8 cellular contexts compared by ENCODE assay signal in the genomic region with DNA sequence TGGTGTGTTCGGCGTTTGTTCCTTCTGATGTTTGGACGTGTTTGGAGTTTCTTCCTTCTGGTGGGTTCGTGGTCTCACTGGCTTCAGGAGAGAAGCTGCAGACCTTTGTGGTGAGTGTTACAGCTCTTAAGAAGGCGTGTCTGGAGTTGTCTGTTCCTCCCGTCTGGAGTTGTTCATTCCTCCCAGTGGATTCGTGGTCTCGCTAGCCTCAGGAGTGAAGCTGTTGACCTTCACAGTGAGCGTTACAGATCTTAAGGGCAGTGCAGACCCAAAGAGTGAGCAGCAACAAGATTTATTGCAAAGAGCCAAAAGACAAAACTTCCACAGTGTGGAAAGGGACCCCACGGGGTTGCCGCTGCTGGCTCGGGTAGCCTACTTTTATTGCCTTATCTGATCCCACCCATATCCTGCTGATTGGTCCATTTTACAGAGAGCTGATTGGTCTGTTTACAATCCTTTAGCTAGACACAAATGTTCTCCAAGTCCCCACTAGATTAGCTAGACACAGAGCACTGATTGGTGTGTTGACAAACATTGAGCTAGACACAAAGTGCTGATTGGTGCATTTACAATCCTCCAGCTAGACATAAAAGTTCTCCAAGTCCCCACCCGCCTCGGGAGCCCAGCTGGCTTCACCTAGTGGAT. TPM values are rescaled to one million over a fixed set of nuclear protein-coding genes. Genes with fewer than 3 reads are reported as not detected.
A peak's percentile ranks its signal among the peaks of the same experiment; 100 is the strongest.
DNase-seq lines count a peak whose midpoint lies in the region; ATAC-seq, FAIRE-seq and TF ChIP-seq lines count a peak whose summit lies in the region.
"Not testable (repeated sequence)": the region's sequence is repeated elsewhere in the genome, so short reads cannot be mapped to it uniquely, and the experiment has no call there.

No MANE protein-coding gene starts in this region.

- H3K9ac ChIP-seq in DND-41 (ENCODE audit: low read depth, low read length); HepG2 (ENCODE audit: insufficient read depth, low read depth, low read length): not testable (repeated sequence)

- H3K27ac ChIP-seq in CD4-positive, alpha-beta T cell (ENCODE audit: low read depth, low read length); PC-9; HepG2 (ENCODE audit: extremely low read length, insufficient read depth, low read length): not testable (repeated sequence)
- peak overlapping the region; percentile 85 for H3K27ac ChIP-seq in DND-41 (ENCODE audit: low read length)

- not testable (repeated sequence) for TF ChIP-seq RAD21 in HepG2 (CRISPR knock-in tag; IDR thresholded peaks at IDR 0.05)

- not testable (repeated sequence) for H3K36me3 Mint-ChIP-seq in CD4-positive, alpha-beta T cell (ENCODE audit: low read depth); activated CD4-positive, alpha-beta T cell treated with anti-CD3 and anti-CD28 coated beads for 36 hours (ENCODE audit: low read depth); activated naive CD8-positive, alpha-beta T cell treated with anti-CD3 and anti-CD28 coated beads for 36 hours; osteocyte (ENCODE audit: unreplicated experiment)
- H3K36me3 Mint-ChIP-seq in activated CD8-positive, alpha-beta memory T cell treated with anti-CD3 and anti-CD28 coated beads, Interleukin-2, amount 10 ng/mL, durations not matched to agents 7 days and 5 days, result peaks cover 15% of the 10 kb centered on the region

- peak overlapping the region; percentile 73 for H3K27ac Mint-ChIP-seq in CD4-positive, alpha-beta T cell
- peak overlapping the region; percentile 22 for H3K27ac Mint-ChIP-seq in activated CD4-positive, alpha-beta T cell treated with anti-CD3 and anti-CD28 coated beads for 36 hours
- H3K27ac Mint-ChIP-seq in activated CD8-positive, alpha-beta memory T cell treated with anti-CD3 and anti-CD28 coated beads, Interleukin-2, amount 10 ng/mL, durations not matched to agents 7 days and 5 days, result peak overlapping the region; percentile 61
- H3K27ac Mint-ChIP-seq in activated naive CD8-positive, alpha-beta T cell treated with anti-CD3 and anti-CD28 coated beads for 36 hours, result peak overlapping the region; percentile 8
- H3K27ac Mint-ChIP-seq in osteocyte (ENCODE audit: unreplicated experiment), result not testable (repeated sequence)

- TF ChIP-seq CTCF in CD4-positive, alpha-beta T cell (IDR thresholded peaks at IDR 0.05); DND-41 (IDR thresholded peaks at IDR 0.05; ENCODE audit: borderline replicate concordance, extremely low read depth, low read length, poor library complexity, severe bottlenecking); PC-9 (conservative IDR thresholded peaks at IDR 0.05); HepG2 (CRISPR knock-in tag; IDR thresholded peaks at IDR 0.05); osteocyte (IDR thresholded peaks at IDR 0.05): not testable (repeated sequence)

- not testable (repeated sequence) for H3K9me3 Mint-ChIP-seq in CD4-positive, alpha-beta T cell; activated CD4-positive, alpha-beta T cell treated with anti-CD3 and anti-CD28 coated beads for 36 hours (ENCODE audit: low read depth); activated CD8-positive, alpha-beta memory T cell treated with anti-CD3 and anti-CD28 coated beads, Interleukin-2, amount 10 ng/mL, durations not matched to agents 7 days and 5 days (ENCODE audit: low read depth); activated naive CD8-positive, alpha-beta T cell treated with anti-CD3 and anti-CD28 coated beads for 36 hours; osteocyte (ENCODE audit: unreplicated experiment)

- H3K79me2 ChIP-seq in DND-41 (ENCODE audit: insufficient read depth, low read length); PC-9 (ENCODE audit: low read depth); HepG2 (ENCODE audit: insufficient read depth, low read length): not testable (repeated sequence)

- not testable (repeated sequence) for H3K9me3 ChIP-seq in CD4-positive, alpha-beta T cell (ENCODE audit: control insufficient read depth, low read length); DND-41 (ENCODE audit: insufficient read depth, low read length, severe bottlenecking); PC-9 (ENCODE audit: insufficient read depth, low read depth); HepG2 (ENCODE audit: low read length)

- not testable (repeated sequence) for TF ChIP-seq POLR2A in HepG2 (IDR thresholded peaks at IDR 0.05; ENCODE audit: insufficient read depth in 1 of 2, low read depth in 2 of 2, low read length in 2 of 2)

- FAIRE-seq in HepG2 (lab: Jason Lieb, UNC), result not testable (repeated sequence)

- in situ Hi-C loops in HepG2 (cut with HindIII; ENCODE audit: extremely low pct_ligation_motif_present, low pct_unique_long_range_greater_than_20kb), result not testable (repeated sequence)

- H3K27me3 Mint-ChIP-seq in CD4-positive, alpha-beta T cell; activated CD4-positive, alpha-beta T cell treated with anti-CD3 and anti-CD28 coated beads for 36 hours; activated CD8-positive, alpha-beta memory T cell treated with anti-CD3 and anti-CD28 coated beads, Interleukin-2, amount 10 ng/mL, durations not matched to agents 7 days and 5 days; activated naive CD8-positive, alpha-beta T cell treated with anti-CD3 and anti-CD28 coated beads for 36 hours: not testable (repeated sequence)
- H3K27me3 Mint-ChIP-seq in osteocyte (ENCODE audit: unreplicated experiment), result peaks cover 10% of the 10 kb centered on the region

- intact Hi-C loops in CD4-positive, alpha-beta T cell (cut with DNase I, micrococcal nuclease); PC-9 (cut with micrococcal nuclease; ENCODE audit: unreplicated experiment); activated CD4-positive, alpha-beta T cell treated with anti-CD3 and anti-CD28 coated beads for 36 hours (cut with DNase I, micrococcal nuclease): not testable (repeated sequence)
- intact Hi-C loops in HepG2 (cut with micrococcal nuclease; ENCODE audit: unreplicated experiment), result loop anchor here (1.0 kb wide), 1 partner anchor 40 kb away; no protein-coding TSS in a partner anchor

- DNase-seq in CD4-positive, alpha-beta T cell; DND-41; PC-9; activated CD4-positive, alpha-beta T cell treated with anti-CD3 and anti-CD28 coated beads for 36 hours; activated CD8-positive, alpha-beta memory T cell treated with anti-CD3 and anti-CD28 coated beads, Interleukin-2, amount 10 ng/mL, durations not matched to agents 7 days and 5 days; activated naive CD8-positive, alpha-beta T cell treated with anti-CD3 and anti-CD28 coated beads for 36 hours; HepG2 (ENCODE audit: low spot score): not testable (repeated sequence)
- DNase-seq in osteocyte (ENCODE audit: extremely low spot score, unreplicated experiment), result peak; percentile 62

- 66% methylated on average over 14 of the region's 14 CpGs for WGBS in HepG2 (ENCODE audit: low lambda C conversion rate)

- H3K36me3 ChIP-seq in DND-41 (ENCODE audit: insufficient read depth, low read length); PC-9 (ENCODE audit: low read depth); HepG2 (replicated peaks in 1 of 2; ENCODE audit: control insufficient read depth in 1 of 2, insufficient read depth in 2 of 2, low read length in 2 of 2): not testable (repeated sequence)

- H3K4me1 ChIP-seq in DND-41 (ENCODE audit: insufficient read depth, low read length), result peaks cover 34% of the 10 kb centered on the region
- not testable (repeated sequence) for H3K4me1 ChIP-seq in PC-9 (replicated peaks; ENCODE audit: insufficient read depth)
- peaks cover 18% of the 10 kb centered on the region for H3K4me1 ChIP-seq in HepG2 (ENCODE audit: insufficient read depth, low read length)

- H2AFZ ChIP-seq in DND-41 (ENCODE audit: low read depth, low read length) (peak overlapping the region; percentile 46; the same call in 1 of the 2 replicates), PC-9 (peak overlapping the region; percentile 55; the same call in 1 of the 2 replicates)
- H2AFZ ChIP-seq in HepG2 (ENCODE audit: low read length), result not testable (repeated sequence)

- CTCF ChIA-PET in CD4-positive, alpha-beta T cell (lab: Charles Lee), result interaction anchor here (1.5 to 1.6 kb wide), 2 partner anchors 11 to 39 kb away, joined by 5 to 6 read pairs; a partner anchor contains a TSS
- CTCF ChIA-PET in PC-9 (lab: Charles Lee); HepG2 (lab: Yijun Ruan, JAX; ENCODE audit: low intra/inter-chr PET ratio, low total read pairs): not testable (repeated sequence)
- CTCF ChIA-PET in activated CD4-positive, alpha-beta T cell treated with anti-CD3 and anti-CD28 coated beads for 36 hours (lab: Charles Lee), result interaction anchor here (0.6 to 2.7 kb wide), 5 partner anchors 16 to 42 kb away, joined by 3 to 6 read pairs (median 3); a partner anchor contains a TSS
- CTCF ChIA-PET in activated CD8-positive, alpha-beta memory T cell treated with anti-CD3 and anti-CD28 coated beads, Interleukin-2, amount 10 ng/mL, durations not matched to agents 7 days and 5 days (lab: Charles Lee), result interaction anchor here (0.9 to 2.1 kb wide), 6 partner anchors 10 to 39 kb away, joined by 3 to 6 read pairs (median 4); no protein-coding TSS in a partner anchor

- H3K9me2 ChIP-seq in PC-9 (ENCODE audit: insufficient read depth), result not testable (repeated sequence)

- H3K27me3 ChIP-seq in CD4-positive, alpha-beta T cell (ENCODE audit: control insufficient read depth, insufficient read depth, low read length); DND-41 (ENCODE audit: insufficient read depth, low read length, poor library complexity); PC-9 (ENCODE audit: insufficient read depth, low read depth); HepG2 (ENCODE audit: control insufficient read depth in 1 of 2, insufficient read depth in 2 of 2, low read length in 2 of 2): not testable (repeated sequence)

- H3K4me3 Mint-ChIP-seq in CD4-positive, alpha-beta T cell; activated CD4-positive, alpha-beta T cell treated with anti-CD3 and anti-CD28 coated beads for 36 hours; activated CD8-positive, alpha-beta memory T cell treated with anti-CD3 and anti-CD28 coated beads, Interleukin-2, amount 10 ng/mL, durations not matched to agents 7 days and 5 days; activated naive CD8-positive, alpha-beta T cell treated with anti-CD3 and anti-CD28 coated beads for 36 hours; osteocyte (ENCODE audit: unreplicated experiment): not testable (repeated sequence)

- peaks cover 25% of the 10 kb centered on the region for H3K4me1 Mint-ChIP-seq in CD4-positive, alpha-beta T cell (ENCODE audit: low read depth)
- H3K4me1 Mint-ChIP-seq in activated CD4-positive, alpha-beta T cell treated with anti-CD3 and anti-CD28 coated beads for 36 hours, result peaks cover 27% of the 10 kb centered on the region
- H3K4me1 Mint-ChIP-seq in activated CD8-positive, alpha-beta memory T cell treated with anti-CD3 and anti-CD28 coated beads, Interleukin-2, amount 10 ng/mL, durations not matched to agents 7 days and 5 days, result peaks cover 41% of the 10 kb centered on the region
- peaks cover 24% of the 10 kb centered on the region for H3K4me1 Mint-ChIP-seq in activated naive CD8-positive, alpha-beta T cell treated with anti-CD3 and anti-CD28 coated beads for 36 hours
- not testable (repeated sequence) for H3K4me1 Mint-ChIP-seq in osteocyte (ENCODE audit: unreplicated experiment)

- H3K4me3 ChIP-seq in DND-41 (ENCODE audit: low read depth in 1 of 2, low read length in 2 of 2); PC-9; HepG2 (replicated peaks in 1 of 3; ENCODE audit: insufficient read depth in 1 of 3, low read depth in 2 of 3, low read length in 3 of 3): not testable (repeated sequence)

- TF ChIP-seq EP300 in HepG2 (IDR thresholded peaks at IDR 0.05; ENCODE audit: low read depth in 2 of 2, low read length in 2 of 2); HepG2 (CRISPR knock-in tag; IDR thresholded peaks at IDR 0.05; ENCODE audit: borderline replicate concordance): not testable (repeated sequence)

- ATAC-seq in CD4-positive, alpha-beta T cell (ENCODE audit: poor library complexity); DND-41 (ENCODE audit: insufficient read depth, low read depth); activated CD4-positive, alpha-beta T cell treated with anti-CD3 and anti-CD28 coated beads for 36 hours; activated CD8-positive, alpha-beta memory T cell treated with anti-CD3 and anti-CD28 coated beads, Interleukin-2, amount 10 ng/mL, durations not matched to agents 7 days and 5 days; HepG2: not testable (repeated sequence)

- not testable (repeated sequence) for H3F3A ChIP-seq in PC-9 (ENCODE audit: insufficient read depth, low read depth)

- not testable (repeated sequence) for H4K20me1 ChIP-seq in DND-41 (ENCODE audit: insufficient read depth, low read length); PC-9 (ENCODE audit: insufficient read depth); HepG2 (ENCODE audit: insufficient read depth, low read length)

- POLR2A ChIA-PET in CD4-positive, alpha-beta T cell (lab: Charles Lee), result interaction anchor here (0.8 to 2.4 kb wide), 6 partner anchors 10 to 109 kb away, joined by 3 to 8 read pairs (median 4); a partner anchor contains a TSS
- POLR2A ChIA-PET in PC-9 (lab: Charles Lee; ENCODE audit: unreplicated experiment), result interaction anchor here (0.8 kb wide), 1 partner anchor 377 kb away, joined by 5 read pairs; no protein-coding TSS in a partner anchor
- POLR2A ChIA-PET in activated CD4-positive, alpha-beta T cell treated with anti-CD3 and anti-CD28 coated beads for 36 hours (lab: Charles Lee), result interaction anchor here (0.8 kb wide), 1 partner anchor 97 kb away, joined by 3 read pairs; no protein-coding TSS in a partner anchor
- POLR2A ChIA-PET in HepG2 (lab: Yijun Ruan, JAX), result interaction anchor here (0.9 to 2.3 kb wide), 3 partner anchors 31 to 41 kb away, joined by 3 to 5 read pairs (median 3); no protein-coding TSS in a partner anchor

- BruUV-seq in PC-9 (replicated peaks; lab: Mats Ljungman, UMichigan); HepG2 (replicated peaks; lab: Mats Ljungman, UMichigan): not testable (repeated sequence)

- H3K4me2 ChIP-seq in DND-41 (ENCODE audit: insufficient read depth, low read length); PC-9; HepG2 (ENCODE audit: low read depth, low read length): not testable (repeated sequence)

RNA-seq across cellular contexts. Expression of a gene that starts 23.4 kb away (rescaled TPM):
- 1 to 10 TPM; 5.9 to 7.0 TPM for total RNA-seq in CD4-positive, alpha-beta T cell
- total RNA-seq in PC-9 (2021) (26.3 and 27.7 TPM in 2 replicates), HepG2 (2016; rRNA removed; fragmentation: Illumina TruSeq; extraction: Trizol) (90.0 and 114 TPM in 2 replicates), osteocyte (2.9 and 3.8 TPM in 2 replicates)
- total RNA-seq in activated CD4-positive, alpha-beta T cell treated with anti-CD3 and anti-CD28 coated beads for 36 hours, result 10 to 100 TPM; 56.0 to 57.8 TPM
- total RNA-seq in activated CD8-positive, alpha-beta memory T cell treated with anti-CD3 and anti-CD28 coated beads, Interleukin-2, amount 10 ng/mL, durations not matched to agents 7 days and 5 days, result 10 to 100 TPM; 67.1 to 86.0 TPM
- total RNA-seq in activated naive CD8-positive, alpha-beta T cell treated with anti-CD3 and anti-CD28 coated beads for 36 hours, result 10 to 100 TPM; 42.0 to 42.2 TPM
- 23.4 and 25.3 TPM in 2 replicates for total RNA-seq in HepG2 (2016; cell fraction: cytosol; rRNA removed; fragmentation: Illumina TruSeq; extraction: Trizol; ENCODE audit: low read depth)
- total RNA-seq in HepG2 (2016; cell fraction: insoluble cytoplasmic fraction; rRNA removed; fragmentation: Illumina TruSeq; extraction: Trizol), result 97.4 and 121 TPM in 2 replicates
- total RNA-seq in HepG2 (2016; cell fraction: membrane; rRNA removed; fragmentation: Illumina TruSeq; extraction: Trizol), result 42.3 and 46.2 TPM in 2 replicates
- total RNA-seq in HepG2 (2016; cell fraction: nucleus; rRNA removed; fragmentation: Illumina TruSeq; extraction: Trizol), result 40.2 and 41.1 TPM in 2 replicates
- polyA plus RNA-seq in HepG2 (2011; rRNA removed), result 60.3 and 65.5 TPM in 2 replicates
- polyA plus RNA-seq in HepG2 (2011; cell fraction: cytosol; rRNA removed), result 55.9 and 67.8 TPM in 2 replicates
- polyA plus RNA-seq in HepG2 (2011; cell fraction: nucleus; rRNA removed), result 18.3 and 26.1 TPM in 2 replicates
- polyA plus RNA-seq in HepG2 (2012), result 53.1 and 67.0 TPM in 2 replicates
- 17.3 and 18.5 TPM in 2 replicates for polyA plus RNA-seq in HepG2 (2016; cell fraction: cytosol; fragmentation: Illumina TruSeq; extraction: Trizol; ENCODE audit: low read depth)
- 102 TPM in 2 replicates for polyA plus RNA-seq in HepG2 (2016; cell fraction: insoluble cytoplasmic fraction; fragmentation: Illumina TruSeq; extraction: Trizol; ENCODE audit: low read depth)
- 25.4 and 26.1 TPM in 2 replicates for polyA plus RNA-seq in HepG2 (2016; cell fraction: membrane; fragmentation: Illumina TruSeq; extraction: Trizol; ENCODE audit: low read depth)
- polyA plus RNA-seq in HepG2 (2016; cell fraction: nucleus; fragmentation: Illumina TruSeq; extraction: Trizol; ENCODE audit: insufficient read depth, low read depth), result 43.2 and 47.8 TPM in 2 replicates
- 20.6 and 67.6 TPM in 2 replicates for polyA minus RNA-seq in HepG2 (2011; rRNA and poly(A)+ RNA removed; ENCODE audit: low replicate concordance)
- polyA minus RNA-seq in HepG2 (2011; cell fraction: cytosol; rRNA and poly(A)+ RNA removed), result 37.5 and 41.1 TPM in 2 replicates
- 40.4 and 46.2 TPM in 2 replicates for polyA minus RNA-seq in HepG2 (2011; cell fraction: nucleus; rRNA and poly(A)+ RNA removed)

RNA-seq across cellular contexts. Expression of a gene that starts 39.8 kb away (rescaled TPM):
- total RNA-seq in CD4-positive, alpha-beta T cell, result 10 to 100 TPM; 44.9 to 46.5 TPM
- total RNA-seq in PC-9 (2021) (38.1 and 39.5 TPM in 2 replicates), HepG2 (2016; rRNA removed; fragmentation: Illumina TruSeq; extraction: Trizol) (91.9 and 103 TPM in 2 replicates), osteocyte (55.6 and 63.0 TPM in 2 replicates)
- 10 to 100 TPM; 53.5 to 59.8 TPM for total RNA-seq in activated CD4-positive, alpha-beta T cell treated with anti-CD3 and anti-CD28 coated beads for 36 hours
- total RNA-seq in activated CD8-positive, alpha-beta memory T cell treated with anti-CD3 and anti-CD28 coated beads, Interleukin-2, amount 10 ng/mL, durations not matched to agents 7 days and 5 days, result 100 to 1,000 TPM in 1 of 2 experiments, 10 to 100 TPM in 1; 88.8 to 106 TPM
- 10 to 100 TPM; 50.6 to 52.2 TPM for total RNA-seq in activated naive CD8-positive, alpha-beta T cell treated with anti-CD3 and anti-CD28 coated beads for 36 hours
- 52.7 and 54.6 TPM in 2 replicates for total RNA-seq in HepG2 (2016; cell fraction: cytosol; rRNA removed; fragmentation: Illumina TruSeq; extraction: Trizol; ENCODE audit: low read depth)
- total RNA-seq in HepG2 (2016; cell fraction: insoluble cytoplasmic fraction; rRNA removed; fragmentation: Illumina TruSeq; extraction: Trizol), result 92.9 and 108 TPM in 2 replicates
- 54.8 and 56.7 TPM in 2 replicates for total RNA-seq in HepG2 (2016; cell fraction: membrane; rRNA removed; fragmentation: Illumina TruSeq; extraction: Trizol)
- total RNA-seq in HepG2 (2016; cell fraction: nucleus; rRNA removed; fragmentation: Illumina TruSeq; extraction: Trizol), result 147 and 151 TPM in 2 replicates
- polyA plus RNA-seq in HepG2 (2011; rRNA removed), result 34.3 and 49.4 TPM in 2 replicates
- polyA plus RNA-seq in HepG2 (2011; cell fraction: cytosol; rRNA removed), result 17.6 and 20.9 TPM in 2 replicates
- polyA plus RNA-seq in HepG2 (2011; cell fraction: nucleus; rRNA removed), result 29.2 and 34.2 TPM in 2 replicates
- polyA plus RNA-seq in HepG2 (2012), result 32.8 and 45.3 TPM in 2 replicates
- 13.0 and 17.4 TPM in 2 replicates for polyA plus RNA-seq in HepG2 (2016; cell fraction: cytosol; fragmentation: Illumina TruSeq; extraction: Trizol; ENCODE audit: low read depth)
- 75.8 and 78.0 TPM in 2 replicates for polyA plus RNA-seq in HepG2 (2016; cell fraction: insoluble cytoplasmic fraction; fragmentation: Illumina TruSeq; extraction: Trizol; ENCODE audit: low read depth)
- 27.6 and 27.9 TPM in 2 replicates for polyA plus RNA-seq in HepG2 (2016; cell fraction: membrane; fragmentation: Illumina TruSeq; extraction: Trizol; ENCODE audit: low read depth)
- polyA plus RNA-seq in HepG2 (2016; cell fraction: nucleus; fragmentation: Illumina TruSeq; extraction: Trizol; ENCODE audit: insufficient read depth, low read depth), result 66.8 and 68.2 TPM in 2 replicates
- 14.7 and 21.6 TPM in 2 replicates for polyA minus RNA-seq in HepG2 (2011; rRNA and poly(A)+ RNA removed; ENCODE audit: low replicate concordance)
- 25.8 and 30.8 TPM in 2 replicates for polyA minus RNA-seq in HepG2 (2011; cell fraction: cytosol; rRNA and poly(A)+ RNA removed)
- polyA minus RNA-seq in HepG2 (2011; cell fraction: nucleus; rRNA and poly(A)+ RNA removed), result 227 and 258 TPM in 2 replicates
